16 cellular contexts compared by ENCODE assay signal in genomic region chr3:179105881-179106280, GRCh38. TPM values are rescaled to one million over a fixed set of nuclear protein-coding genes. Genes with fewer than 3 reads are reported as not detected.
A peak's percentile ranks its signal among the peaks of the same experiment; 100 is the strongest.
DNase-seq lines count a peak whose midpoint lies in the region; ATAC-seq and TF ChIP-seq lines count a peak whose summit lies in the region.
"Had no signal": no experiment of that assay in that cellular context is flagged by ENCODE, and none has a peak within 500 bp of the region (broad histone marks: within the 10 kb centered on the region; RNA-seq: fewer than 3 reads in every experiment).

No MANE protein-coding gene starts in this region.

- no peak for DNase-seq in MCF 10A (ENCODE audit: unreplicated experiment)
- no peak for DNase-seq in breast epithelium (ENCODE audit: low spot score in 2 of 2)
- DNase-seq in osteoblast (ENCODE audit: insufficient read length, low spot score, missing footprints), result no peak
- no peak for DNase-seq in Right ventricle myocardium inferior (ENCODE audit: missing footprints)
- no peak for DNase-seq in sciatic nerve (ENCODE audit: low spot score)
- DNase-seq in foreskin melanocyte, result no peak
- DNase-seq: BE2C; CD4-positive, alpha-beta memory T cell; DMS79; H7 had no signal

- H3K27ac Mint-ChIP-seq in MCF 10A (ENCODE audit: low read depth, unreplicated experiment), result peak overlapping the region; percentile 13
- no peak overlapping the region for H3K27ac Mint-ChIP-seq in activated T-helper 17 cell treated with anti-CD3 and anti-CD28 coated beads, Interleukin-2, amount 50 U/mL, for 72 hours
- H3K27ac Mint-ChIP-seq: GM23338, IgD-negative memory B cell had no signal

- no peak overlapping the region for H3K4me2 ChIP-seq in osteoblast (ENCODE audit: insufficient read depth, low read length)
- H3K4me2 ChIP-seq: A549, GM23338 had no signal

- no peaks in the 10 kb centered on the region for H3K79me2 ChIP-seq in osteoblast (ENCODE audit: insufficient read depth, low read length)

- intact Hi-C loops in MCF 10A (cut with micrococcal nuclease), result loop anchor here (1.0 to 2.0 kb wide), 4 partner anchors 41 to 210 kb away; no protein-coding TSS in a partner anchor
- intact Hi-C loops in breast epithelium (cut with DNase I; ENCODE audit: low total_unique reads), result no loop called here
- intact Hi-C loops in Right ventricle myocardium inferior (cut with DNase I), result loop anchor here (2.0 to 10.0 kb wide), 2 partner anchors 91 to 211 kb away; no protein-coding TSS in a partner anchor
- intact Hi-C loops in sciatic nerve (cut with DNase I), result no loop called here

- no peaks in the 10 kb centered on the region for H3K27me3 Mint-ChIP-seq in MCF 10A (ENCODE audit: insufficient read depth, unreplicated experiment)
- peaks cover 5% of the 10 kb centered on the region for H3K27me3 Mint-ChIP-seq in activated T-helper 17 cell treated with anti-CD3 and anti-CD28 coated beads, Interleukin-2, amount 50 U/mL, for 72 hours

- POLR2A ChIA-PET in MCF 10A (lab: Yijun Ruan, JAX), result interaction anchor here (0.8 to 2.1 kb wide), 8 partner anchors 26 to 216 kb away, joined by 3 to 13 read pairs (median 4); partner anchors contain the start of genes PIK3CA and ZMAT3

- BruUV-seq in MCF 10A (replicated peaks; lab: Mats Ljungman, UMichigan), result no TSS peak

- no peak overlapping the region for H3K4me3 Mint-ChIP-seq in MCF 10A (ENCODE audit: unreplicated experiment)
- no peak overlapping the region for H3K4me3 Mint-ChIP-seq in activated T-helper 17 cell treated with anti-CD3 and anti-CD28 coated beads, Interleukin-2, amount 50 U/mL, for 72 hours
- H3K4me3 Mint-ChIP-seq: CD4-positive, alpha-beta memory T cell; GM23338; IgD-negative memory B cell had no signal

- H3K9me3 Mint-ChIP-seq in MCF 10A (ENCODE audit: unreplicated experiment), result no peaks in the 10 kb centered on the region
- H3K9me3 Mint-ChIP-seq in activated T-helper 17 cell treated with anti-CD3 and anti-CD28 coated beads, Interleukin-2, amount 50 U/mL, for 72 hours, result no peaks in the 10 kb centered on the region
- H3K9me3 Mint-ChIP-seq: IgD-negative memory B cell had no signal

- no peaks in the 10 kb centered on the region for H3K36me3 Mint-ChIP-seq in MCF 10A (ENCODE audit: insufficient read depth, unreplicated experiment)
- no peaks in the 10 kb centered on the region for H3K36me3 Mint-ChIP-seq in activated T-helper 17 cell treated with anti-CD3 and anti-CD28 coated beads, Interleukin-2, amount 50 U/mL, for 72 hours (ENCODE audit: low read depth)
- H3K36me3 Mint-ChIP-seq: CD4-positive, alpha-beta memory T cell had no signal

- no peaks in the 10 kb centered on the region for H4K20me1 ChIP-seq in osteoblast (ENCODE audit: insufficient read depth, low read length)

- H3K27ac ChIP-seq in breast epithelium (no peak overlapping the region), osteoblast (ENCODE audit: low read depth, low read length) (no peak overlapping the region)
- H3K27ac ChIP-seq: A549, C4-2B had no signal

- no peaks in the 10 kb centered on the region for H3K9me3 ChIP-seq in breast epithelium
- no peaks in the 10 kb centered on the region for H3K9me3 ChIP-seq in osteoblast (ENCODE audit: low read depth, low read length)
- H3K9me3 ChIP-seq: BE2C had no signal

- peak; percentile 65 for ATAC-seq in GM18868 (IDR thresholded peaks at IDR 0.05; ENCODE audit: unreplicated experiment)
- ATAC-seq in activated T-helper 17 cell treated with anti-CD3 and anti-CD28 coated beads, Interleukin-2, amount 50 U/mL, for 72 hours (replicated peaks), result peak; percentile 16
- ATAC-seq in Right ventricle myocardium inferior, result no peak
- no peak for ATAC-seq in sciatic nerve
- ATAC-seq: GM23338 had no signal

- TF ChIP-seq CTCF in MCF 10A (IDR thresholded peaks at IDR 0.05; ENCODE audit: unreplicated experiment) (no peak), breast epithelium (IDR thresholded peaks at IDR 0.05) (no peak), osteoblast (IDR thresholded peaks at IDR 0.05; ENCODE audit: extremely low read depth, low read depth, low read length) (no peak)

- TF ChIP-seq POLR2A in breast epithelium (IDR thresholded peaks at IDR 0.05), result no peak

- no peaks in the 10 kb centered on the region for H3K4me1 ChIP-seq in breast epithelium
- peaks cover 14% of the 10 kb centered on the region for H3K4me1 ChIP-seq in osteoblast (ENCODE audit: insufficient read depth, low read length)
- H3K4me1 ChIP-seq: A549, BE2C had no signal

- H3K27me3 ChIP-seq in breast epithelium, result no peaks in the 10 kb centered on the region
- H3K27me3 ChIP-seq in osteoblast (ENCODE audit: insufficient read depth, low read length), result no peaks in the 10 kb centered on the region
- H3K27me3 ChIP-seq: BE2C had no signal

- peak overlapping the region; percentile 50 for H2AFZ ChIP-seq in osteoblast (ENCODE audit: low read length)
- H2AFZ ChIP-seq: GM23338 had no signal

- CTCF ChIA-PET in MCF 10A (lab: Yijun Ruan, JAX), result interaction anchor here (0.6 to 8.1 kb wide), 20 partner anchors 8 to 682 kb away, joined by 3 to 99 read pairs (median 4); partner anchors contain the start of gene PIK3CA

- no peak overlapping the region for H3K4me3 ChIP-seq in breast epithelium
- H3K4me3 ChIP-seq in osteoblast (ENCODE audit: insufficient read depth, low read length), result no peak overlapping the region
- H3K4me3 ChIP-seq: A549, GM23338 had no signal

- H3K36me3 ChIP-seq in breast epithelium (no peaks in the 10 kb centered on the region), osteoblast (ENCODE audit: insufficient read depth, low read length) (no peaks in the 10 kb centered on the region)
- H3K36me3 ChIP-seq: BE2C had no signal

- H3K4me1 Mint-ChIP-seq in MCF 10A (ENCODE audit: insufficient read depth, unreplicated experiment), result no peaks in the 10 kb centered on the region
- no peaks in the 10 kb centered on the region for H3K4me1 Mint-ChIP-seq in activated T-helper 17 cell treated with anti-CD3 and anti-CD28 coated beads, Interleukin-2, amount 50 U/mL, for 72 hours
- H3K4me1 Mint-ChIP-seq: GM23338 had no signal

RNA-seq across cellular contexts. Expression of gene ZMAT3, which starts 34.3 kb away (rescaled TPM):
- total RNA-seq in MCF 10A (2022), result 50.9 and 58.0 TPM in 2 replicates
- total RNA-seq in breast epithelium, result 10 to 100 TPM; 10.4 to 19.5 (median 16.7) TPM
- total RNA-seq in activated T-helper 17 cell treated with anti-CD3 and anti-CD28 coated beads, Interleukin-2, amount 50 U/mL, for 72 hours, result 10 to 100 TPM; 20.4 to 25.3 TPM
- 47.0 and 56.0 TPM in 2 replicates for total RNA-seq in osteoblast
- 11.1 TPM for total RNA-seq in Right ventricle myocardium inferior
- 19.9 TPM for total RNA-seq in sciatic nerve

RNA-seq across cellular contexts. Expression of gene PIK3CA, which starts 42.3 kb away (rescaled TPM):
- total RNA-seq in MCF 10A (2022) (18.1 and 20.7 TPM in 2 replicates), breast epithelium (10 to 100 TPM; 34.1 to 43.0 (median 38.4) TPM), osteoblast (29.8 and 34.7 TPM in 2 replicates), Right ventricle myocardium inferior (21.1 TPM), sciatic nerve (41.0 TPM)
- total RNA-seq in activated T-helper 17 cell treated with anti-CD3 and anti-CD28 coated beads, Interleukin-2, amount 50 U/mL, for 72 hours, result 10 to 100 TPM; 11.9 to 17.8 TPM

Comparison
In these comparisons a context has a peak if more than half of its experiments do, and no peak if none do; other contexts are left out.
1. intact Hi-C loops: an anchor here in MCF 10A (1.0 to 2.0 kb wide) and Right ventricle myocardium inferior (2.0 to 10.0 kb wide); none called in breast epithelium and sciatic nerve.
2. ATAC-seq: peak in GM18868 (single experiment) and activated T-helper 17 cell treated with anti-CD3 and anti-CD28 coated beads, Interleukin-2, amount 50 U/mL, for 72 hours (single experiment); none in Right ventricle myocardium inferior (single experiment) and sciatic nerve (single experiment).